Comparison of ENCODE assay signal across 8 cellular contexts in the genomic region with DNA sequence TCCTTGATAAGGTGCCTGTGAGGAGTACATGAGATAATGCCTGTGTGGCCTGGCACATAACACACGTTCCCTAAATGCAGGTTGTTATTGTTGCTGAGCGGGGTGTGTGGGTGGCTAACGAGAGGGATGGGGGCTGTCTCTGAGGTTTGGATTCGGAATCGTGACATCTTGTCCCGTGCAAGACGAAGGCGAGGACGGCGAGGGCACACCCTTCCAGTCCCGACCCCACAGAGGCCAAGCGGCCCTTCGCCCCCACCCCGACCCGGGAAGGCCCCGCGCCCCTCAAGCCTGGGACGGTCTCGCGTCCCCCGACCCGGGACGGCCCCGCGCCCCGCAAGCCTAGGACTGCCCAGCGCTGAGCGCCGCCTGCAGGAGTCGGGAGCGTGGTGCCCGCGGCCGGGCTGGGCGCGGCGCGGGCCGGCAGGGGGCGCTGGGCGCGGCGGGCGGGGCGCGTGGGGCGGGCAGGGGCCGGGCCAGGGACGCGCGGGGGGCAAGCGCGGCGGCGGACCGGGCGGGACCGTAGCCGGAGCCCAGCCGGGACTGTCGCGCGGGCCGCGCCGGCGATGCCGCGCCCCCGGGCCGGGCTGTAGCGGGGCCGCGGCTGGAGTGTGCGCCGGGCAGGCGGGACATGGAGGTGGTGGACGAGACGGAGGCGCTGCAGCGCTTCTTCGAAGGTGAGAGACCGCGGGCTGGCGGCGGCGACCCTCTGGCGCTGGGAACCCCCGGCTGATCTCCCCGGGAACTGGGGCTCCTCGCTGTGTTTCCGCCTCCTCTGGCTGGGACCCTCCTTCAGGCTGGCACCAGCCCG. TPM values are rescaled to one million over a fixed set of nuclear protein-coding genes. Genes with fewer than 3 reads are reported as not detected.
DNase-seq lines count a peak whose midpoint lies in the region; ATAC-seq and TF ChIP-seq lines count a peak whose summit lies in the region.

A gene (plus strand): TSS at position 520 of the 808 bp plus-strand sequence. CDS start 109 bp downstream, at position 629.

- H3K27ac Mint-ChIP-seq in T-helper 2 cell treated with Interferon-gamma antibody and Interleukin-4, amounts not matched to agents 5 μg/mL and 100 μg/mL, for 36 hours = peak within 1 kb of the TSS; percentile 57

- peak in 6 of 11 experiments; percentile 10 to 64 (median 50) for TF ChIP-seq CTCF in spleen (IDR thresholded peaks at IDR 0.05 in 8 of 11, conservative IDR thresholded peaks at IDR 0.05 in 3 of 11)

- peaks cover 31% of the 10 kb centered on the region for H3K27me3 Mint-ChIP-seq in T-helper 2 cell treated with Interferon-gamma antibody and Interleukin-4, amounts not matched to agents 5 μg/mL and 100 μg/mL, for 36 hours (ENCODE audit: low read depth)

- no peak within 1 kb of the TSS for H3K27ac ChIP-seq in spleen

- H3K4me3 ChIP-seq in iPS-11a (ENCODE audit: low read depth, low read length) (peak within 1 kb of the TSS; percentile 45), spleen (peak within 1 kb of the TSS in 7 of 8 donors; percentile 17 to 68 (median 28))

- H3K9me3 Mint-ChIP-seq in T-helper 2 cell treated with Interferon-gamma antibody and Interleukin-4, amounts not matched to agents 5 μg/mL and 100 μg/mL, for 36 hours = no peaks in the 10 kb centered on the region

- no peaks in the 10 kb centered on the region for H3K9me3 ChIP-seq in spleen

- 2 to 6% (median 4%) methylated on average over 25 to 93 of the region's 93 CpGs for WGBS in spleen, 5 donors

- H3K4me3 Mint-ChIP-seq in T-helper 2 cell treated with Interferon-gamma antibody and Interleukin-4, amounts not matched to agents 5 μg/mL and 100 μg/mL, for 36 hours = peak within 1 kb of the TSS; percentile 77

- no peaks in the 10 kb centered on the region for H3K36me3 ChIP-seq in spleen

- no peaks in the 10 kb centered on the region for H3K36me3 Mint-ChIP-seq in T-helper 2 cell treated with Interferon-gamma antibody and Interleukin-4, amounts not matched to agents 5 μg/mL and 100 μg/mL, for 36 hours (ENCODE audit: low read depth)

- intact Hi-C loops in spleen (cut with DNase I; ENCODE audit: low total_unique reads) = no loop called here

- H3K27me3 ChIP-seq in spleen (replicated peaks in 1 of 7) = peaks cover 0 to 58% (median 14%) of the 10 kb centered on the region in 7 donors

- H3K4me1 ChIP-seq in spleen = peaks cover 0 to 31% (median 20%) of the 10 kb centered on the region in 6 donors

- TF ChIP-seq POLR2A in spleen (IDR thresholded peaks at IDR 0.05) = no peak

- DNase-seq in CD1c-positive myeloid dendritic cell (ENCODE audit: extremely low spot score) (peak; percentile 80), astrocyte of the hippocampus (ENCODE audit: low read depth, low spot score) (peak; percentile 87), spleen (peak; percentile 84)
- peak; percentile 66 for DNase-seq in T-helper 2 cell treated with Interferon-gamma antibody and Interleukin-4, amounts not matched to agents 5 μg/mL and 100 μg/mL, for 36 hours (ENCODE audit: low spot score)

- ATAC-seq in HG02759 (IDR thresholded peaks at IDR 0.05; ENCODE audit: unreplicated experiment) (peak; percentile 59), HG03439 (IDR thresholded peaks at IDR 0.05; ENCODE audit: unreplicated experiment) (no peak), HG02884 (IDR thresholded peaks at IDR 0.05; ENCODE audit: unreplicated experiment) (no peak)

- H3K4me1 Mint-ChIP-seq in T-helper 2 cell treated with Interferon-gamma antibody and Interleukin-4, amounts not matched to agents 5 μg/mL and 100 μg/mL, for 36 hours (ENCODE audit: low read depth) = peaks cover 5% of the 10 kb centered on the region

RNA-seq across cellular contexts. Expression of the gene that starts here (rescaled TPM):
- total RNA-seq in spleen = 1 to 10 TPM in 1 of 7 donors, under 1 TPM in 6; 0.32 to 1.5 (median 0.79) TPM
- polyA plus RNA-seq in spleen = under 1 TPM; 0.15 to 0.50 (median 0.45) TPM
